Comparison of ENCODE assay signal across 15 cellular contexts in the genomic region with DNA sequence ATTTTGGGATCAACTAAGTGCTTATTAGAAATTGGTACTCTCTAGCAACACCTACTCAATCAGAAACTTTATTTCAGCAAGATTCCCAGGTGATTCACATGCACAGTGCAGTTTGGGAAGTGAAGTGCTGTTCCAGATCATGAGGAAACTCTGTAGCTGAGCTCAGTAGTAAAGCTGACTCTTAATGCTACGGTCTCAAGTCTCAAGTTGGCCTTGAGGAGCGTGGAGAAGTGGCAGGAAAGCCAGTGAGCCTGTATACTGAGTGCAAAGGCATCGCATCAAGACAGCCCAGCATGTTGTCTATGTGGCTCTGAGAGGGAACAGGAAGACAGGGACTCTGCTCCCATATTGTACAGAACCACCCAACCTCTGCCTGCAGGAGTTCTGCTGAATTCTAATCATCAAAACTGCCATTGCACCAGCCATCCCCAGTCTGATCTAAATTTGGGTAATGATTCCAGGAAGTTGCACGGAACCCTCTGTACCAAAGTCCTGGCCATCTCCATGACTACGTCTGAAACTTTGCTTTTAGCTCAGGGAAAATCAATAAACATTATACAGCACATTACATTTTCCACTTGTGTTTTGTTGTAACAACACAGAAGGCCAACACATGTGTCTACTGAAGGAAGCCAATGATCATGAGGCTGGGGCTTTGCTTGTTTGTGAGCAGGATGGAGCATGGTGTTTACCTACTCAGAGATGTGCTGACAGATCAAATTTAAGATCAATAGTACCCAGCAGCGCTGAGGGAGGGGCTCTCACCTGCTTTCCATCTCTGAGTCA.
DNase-seq lines count a peak whose midpoint lies in the region; ATAC-seq, FAIRE-seq and TF ChIP-seq lines count a peak whose summit lies in the region.
"Had no signal": no experiment of that assay in that cellular context is flagged by ENCODE, and none has a peak within 500 bp of the region (broad histone marks: within the 10 kb centered on the region; RNA-seq: fewer than 3 reads in every experiment).

No MANE protein-coding gene starts in this region.

- no peak overlapping the region for H2BK5ac ChIP-seq in IMR-90 (ENCODE audit: low read depth, low read length, poor library complexity, severe bottlenecking)

- H3K27ac ChIP-seq in IMR-90 (ENCODE audit: insufficient read depth, low read length) = no peak overlapping the region
- no peak overlapping the region for H3K27ac ChIP-seq in pancreas
- no peak overlapping the region for H3K27ac ChIP-seq in gastroesophageal sphincter
- H3K27ac ChIP-seq: brain microvascular endothelial cell, ovary had no signal

- H3K23ac ChIP-seq in IMR-90 (ENCODE audit: low read depth, low read length) = no peak overlapping the region

- no peak overlapping the region for H3K4ac ChIP-seq in IMR-90 (ENCODE audit: low read depth, low read length)

- no peak overlapping the region for H2BK20ac ChIP-seq in IMR-90 (ENCODE audit: low read depth, low read length)

- no peak overlapping the region for H3K27ac Mint-ChIP-seq in activated CD8-positive, alpha-beta memory T cell treated with anti-CD3 and anti-CD28 coated beads, Interleukin-2, amount 10 ng/mL, durations not matched to agents 7 days and 5 days
- H3K27ac Mint-ChIP-seq in activated CD8-positive, alpha-beta T cell treated with anti-CD3 and anti-CD28 coated beads for 36 hours = no peak overlapping the region
- H3K27ac Mint-ChIP-seq: activated T-helper 2 cell treated with anti-CD3 and anti-CD28 coated beads, Interferon-gamma antibody, Interleukin-2, Interleukin-4, amounts not matched to agents 10 μg/mL and 5 μg/mL and 100 μg/mL, durations not matched to agents 14 hours and 24 hours and 36 hours had no signal

- H2AK5ac ChIP-seq in IMR-90 (ENCODE audit: low read depth, low read length) = no peak overlapping the region

- no peak for FAIRE-seq in pancreas (lab: Jason Lieb, UNC)
- FAIRE-seq: GM18507 had no signal

- no peak overlapping the region for H3K18ac ChIP-seq in IMR-90 (ENCODE audit: low read depth, low read length)

- H3K9me3 ChIP-seq in IMR-90 (ENCODE audit: control insufficient read depth, insufficient read depth, low read length) = no peaks in the 10 kb centered on the region
- H3K9me3 ChIP-seq in pancreas = no peaks in the 10 kb centered on the region
- H3K9me3 ChIP-seq in gastroesophageal sphincter = no peaks in the 10 kb centered on the region
- H3K9me3 ChIP-seq: ovary had no signal

- H3K9ac ChIP-seq in IMR-90 (ENCODE audit: low read depth, low read length) = no peak overlapping the region

- dilution Hi-C loops in IMR-90 (cut with HindIII; ENCODE audit: low sequenced_read_pairs, unreplicated experiment) = no loop called here

- intact Hi-C loops in IMR-90 (cut with micrococcal nuclease) = no loop called here
- intact Hi-C loops in activated CD8-positive, alpha-beta T cell treated with anti-CD3 and anti-CD28 coated beads for 36 hours (cut with micrococcal nuclease) = no loop called here
- intact Hi-C loops in pancreas (cut with DNase I) = no loop called here
- intact Hi-C loops in posterior vena cava (cut with DNase I) = no loop called here

- no peak for TF ChIP-seq EP300 in gastroesophageal sphincter (IDR thresholded peaks at IDR 0.05)

- no peak overlapping the region for H4K8ac ChIP-seq in IMR-90 (ENCODE audit: low read depth in 2 of 2, low read length in 2 of 2)

- peak; percentile 14 for DNase-seq in activated CD8-positive, alpha-beta memory T cell treated with anti-CD3 and anti-CD28 coated beads, Interleukin-2, amount 10 ng/mL, durations not matched to agents 7 days and 5 days
- DNase-seq in activated CD8-positive, alpha-beta memory T cell treated with anti-CD3 and anti-CD28 coated beads, Interleukin-2, amount 50 U/mL, for 4 hours = no peak
- no peak for DNase-seq in IMR-90
- DNase-seq in activated CD8-positive, alpha-beta T cell treated with anti-CD3 and anti-CD28 coated beads for 36 hours = no peak
- DNase-seq in pancreas = no peak
- no peak for DNase-seq in posterior vena cava (ENCODE audit: low spot score)
- DNase-seq: brain microvascular endothelial cell, KBM-7, kidney glomerular epithelial cell, NCI-H1436, ovary had no signal

- CTCF ChIA-PET in activated CD8-positive, alpha-beta memory T cell treated with anti-CD3 and anti-CD28 coated beads, Interleukin-2, amount 10 ng/mL, durations not matched to agents 7 days and 5 days (lab: Charles Lee) = no interaction called here
- CTCF ChIA-PET in IMR-90 (lab: Yijun Ruan, JAX) = no interaction called here
- CTCF ChIA-PET in activated CD8-positive, alpha-beta T cell treated with anti-CD3 and anti-CD28 coated beads for 36 hours (lab: Charles Lee) = interaction anchor here (1.0 to 2.8 kb wide), 2 partner anchors 105 to 115 kb away, joined by 3 to 13 read pairs; partner anchors contain the start of gene TLR5

- no peak for ATAC-seq in activated CD8-positive, alpha-beta memory T cell treated with anti-CD3 and anti-CD28 coated beads, Interleukin-2, amount 10 ng/mL, durations not matched to agents 7 days and 5 days
- ATAC-seq in IMR-90 (ENCODE audit: low read depth) (no peak), pancreas (peak in 3 of 4 donors; percentile 47 to 78 (median 68)), gastroesophageal sphincter (no peak), GM18907 (IDR thresholded peaks at IDR 0.05; ENCODE audit: unreplicated experiment) (no peak)
- ATAC-seq in activated CD8-positive, alpha-beta T cell treated with anti-CD3 and anti-CD28 coated beads for 36 hours = peak; percentile 7

- no peak overlapping the region for H4K91ac ChIP-seq in IMR-90 (ENCODE audit: insufficient read depth, low read depth, low read length)

- TF ChIP-seq RAD21 in IMR-90 (IDR thresholded peaks at IDR 0.05; ENCODE audit: low read length) = no peak

- no peak overlapping the region for H4K5ac ChIP-seq in IMR-90 (ENCODE audit: low read depth, low read length)

- H2AK9ac ChIP-seq in IMR-90 (replicated peaks; ENCODE audit: low read depth, low read length, poor library complexity) = no peak overlapping the region

- no peak overlapping the region for H2BK120ac ChIP-seq in IMR-90 (ENCODE audit: low read depth, low read length)

- no peaks in the 10 kb centered on the region for H3K9me1 ChIP-seq in IMR-90 (ENCODE audit: insufficient read depth, low read length)

- no CpG with 5 or more reads among the region's 6 CpGs for WGBS in IMR-90 (ENCODE audit: extremely low coverage in 2 of 2, insufficient read length in 1 of 2), 2 experiments
- 66% methylated on average over 6 of the region's 6 CpGs for WGBS in pancreas, 2 donors
- WGBS in gastroesophageal sphincter (ENCODE audit: low coverage in 1 of 2), 2 donors = 63 to 84% methylated on average over 3 to 6 of the region's 6 CpGs

- H3K9me3 Mint-ChIP-seq in activated CD8-positive, alpha-beta memory T cell treated with anti-CD3 and anti-CD28 coated beads, Interleukin-2, amount 10 ng/mL, durations not matched to agents 7 days and 5 days (ENCODE audit: low read depth) = no peaks in the 10 kb centered on the region
- H3K9me3 Mint-ChIP-seq in activated CD8-positive, alpha-beta T cell treated with anti-CD3 and anti-CD28 coated beads for 36 hours = no peaks in the 10 kb centered on the region
- H3K9me3 Mint-ChIP-seq: activated T-helper 2 cell treated with anti-CD3 and anti-CD28 coated beads, Interferon-gamma antibody, Interleukin-2, Interleukin-4, amounts not matched to agents 10 μg/mL and 5 μg/mL and 100 μg/mL, durations not matched to agents 14 hours and 24 hours and 36 hours had no signal

- peaks cover 1% of the 10 kb centered on the region for H3K27me3 Mint-ChIP-seq in activated CD8-positive, alpha-beta memory T cell treated with anti-CD3 and anti-CD28 coated beads, Interleukin-2, amount 10 ng/mL, durations not matched to agents 7 days and 5 days
- no peaks in the 10 kb centered on the region for H3K27me3 Mint-ChIP-seq in activated CD8-positive, alpha-beta T cell treated with anti-CD3 and anti-CD28 coated beads for 36 hours

- in situ Hi-C loops in IMR-90 (cut with MboI; ENCODE audit: low sequenced_read_pairs) = no loop called here

- no peak overlapping the region for H3K4me3 Mint-ChIP-seq in activated CD8-positive, alpha-beta memory T cell treated with anti-CD3 and anti-CD28 coated beads, Interleukin-2, amount 10 ng/mL, durations not matched to agents 7 days and 5 days
- no peak overlapping the region for H3K4me3 Mint-ChIP-seq in activated CD8-positive, alpha-beta T cell treated with anti-CD3 and anti-CD28 coated beads for 36 hours

- no peak overlapping the region for H3K4me2 ChIP-seq in IMR-90 (ENCODE audit: low read depth, low read length)

- BruUV-seq in IMR-90 (replicated peaks; lab: Mats Ljungman, UMichigan) = no TSS peak

- TF ChIP-seq POLR2A in IMR-90 (IDR thresholded peaks at IDR 0.05; ENCODE audit: low read depth, low read length) = no peak
- no peak for TF ChIP-seq POLR2A in gastroesophageal sphincter (IDR thresholded peaks at IDR 0.05)

- no peak overlapping the region for H3K14ac ChIP-seq in IMR-90 (replicated peaks; ENCODE audit: low read depth, low read length)

- POLR2A ChIA-PET in IMR-90 (lab: Charles Lee; ENCODE audit: unreplicated experiment) = no interaction called here
- POLR2A ChIA-PET in activated CD8-positive, alpha-beta T cell treated with anti-CD3 and anti-CD28 coated beads for 36 hours (lab: Charles Lee) = no interaction called here

- H3K79me1 ChIP-seq in IMR-90 (ENCODE audit: low read depth in 1 of 2, low read length in 2 of 2) = no peaks in the 10 kb centered on the region

- no peak overlapping the region for H3K56ac ChIP-seq in IMR-90 (ENCODE audit: extremely low read depth, insufficient read depth, low read length)

- no peaks in the 10 kb centered on the region for H3K36me3 Mint-ChIP-seq in activated CD8-positive, alpha-beta memory T cell treated with anti-CD3 and anti-CD28 coated beads, Interleukin-2, amount 10 ng/mL, durations not matched to agents 7 days and 5 days
- H3K36me3 Mint-ChIP-seq in activated CD8-positive, alpha-beta T cell treated with anti-CD3 and anti-CD28 coated beads for 36 hours (ENCODE audit: low read depth) = no peaks in the 10 kb centered on the region

- H3K36me3 ChIP-seq in IMR-90 (ENCODE audit: control insufficient read depth, insufficient read depth, low read length) (no peaks in the 10 kb centered on the region), pancreas (no peaks in the 10 kb centered on the region), gastroesophageal sphincter (no peaks in the 10 kb centered on the region)
- H3K36me3 ChIP-seq: brain microvascular endothelial cell, ovary had no signal

- H3K27me3 ChIP-seq in IMR-90 (ENCODE audit: control insufficient read depth, insufficient read depth, low read length) (peaks cover 20% of the 10 kb centered on the region), pancreas (no peaks in the 10 kb centered on the region), gastroesophageal sphincter (no peaks in the 10 kb centered on the region)
- H3K27me3 ChIP-seq: brain microvascular endothelial cell, ovary had no signal

- no peaks in the 10 kb centered on the region for H4K20me1 ChIP-seq in IMR-90 (ENCODE audit: insufficient read depth, low read length)

- H2BK15ac ChIP-seq in IMR-90 (ENCODE audit: low read depth, low read length) = no peak overlapping the region

- H3K4me3 ChIP-seq in IMR-90 (ENCODE audit: insufficient read depth, low read depth, low read length) (no peak overlapping the region), pancreas (no peak overlapping the region), gastroesophageal sphincter (no peak overlapping the region)
- H3K4me3 ChIP-seq: ovary had no signal

- no peak for TF ChIP-seq CTCF in IMR-90 (conservative IDR thresholded peaks at IDR 0.05; ENCODE audit: low read depth, low read length)
- no peak for TF ChIP-seq CTCF in activated CD8-positive, alpha-beta T cell treated with anti-CD3 and anti-CD28 coated beads for 36 hours (IDR thresholded peaks at IDR 0.05)
- no peak for TF ChIP-seq CTCF in pancreas (IDR thresholded peaks at IDR 0.05)
- TF ChIP-seq CTCF in gastroesophageal sphincter (IDR thresholded peaks at IDR 0.05) = no peak

- H2AFZ ChIP-seq in IMR-90 (replicated peaks; ENCODE audit: low read length, poor library complexity) = no peak overlapping the region

- no peaks in the 10 kb centered on the region for H3K4me1 ChIP-seq in IMR-90 (ENCODE audit: control insufficient read depth, insufficient read depth, low read length)
- peaks cover 0 to 14% (median 12%) of the 10 kb centered on the region in 3 donors for H3K4me1 ChIP-seq in pancreas
- no peaks in the 10 kb centered on the region for H3K4me1 ChIP-seq in gastroesophageal sphincter

- H3K4me1 Mint-ChIP-seq in activated CD8-positive, alpha-beta memory T cell treated with anti-CD3 and anti-CD28 coated beads, Interleukin-2, amount 10 ng/mL, durations not matched to agents 7 days and 5 days = peaks cover 25% of the 10 kb centered on the region
- H3K4me1 Mint-ChIP-seq in activated CD8-positive, alpha-beta T cell treated with anti-CD3 and anti-CD28 coated beads for 36 hours (ENCODE audit: low read depth) = peaks cover 38% of the 10 kb centered on the region

Comparison
In these comparisons a context has a peak if more than half of its experiments do, and no peak if none do; other contexts are left out.
1. ATAC-seq: peak in activated CD8-positive, alpha-beta T cell treated with anti-CD3 and anti-CD28 coated beads for 36 hours (single experiment) and pancreas (3 of 4); none in activated CD8-positive, alpha-beta memory T cell treated with anti-CD3 and anti-CD28 coated beads, Interleukin-2, amount 10 ng/mL, durations not matched to agents 7 days and 5 days (single experiment), IMR-90 (single experiment), gastroesophageal sphincter (single experiment) and GM18907 (single experiment).